Comparison of ENCODE assay signal across 24 cellular contexts in genomic region chr6:100138346-100139022, GRCh38.
DNase-seq lines count a peak whose midpoint lies in the region; ATAC-seq and TF ChIP-seq lines count a peak whose summit lies in the region.
"Had no signal": no experiment of that assay in that cellular context is flagged by ENCODE, and none has a peak within 500 bp of the region (broad histone marks: within the 10 kb centered on the region; RNA-seq: fewer than 3 reads in every experiment).

No MANE protein-coding gene starts in this region.

- H4K20me1 ChIP-seq in KMS-11 (ENCODE audit: insufficient read depth), result no peaks in the 10 kb centered on the region

- no peak overlapping the region for H3K27ac Mint-ChIP-seq in Calu3 (ENCODE audit: unreplicated experiment)
- H3K27ac Mint-ChIP-seq: activated CD4-positive, alpha-beta memory T cell treated with anti-CD3 and anti-CD28 coated beads, Interleukin-2, amount 10 ng/mL, durations not matched to agents 7 days and 5 days; CD8-positive, alpha-beta memory T cell; dendritic cell treated with granulocyte-macrophage colony-stimulating factor and Interleukin-4, amounts not matched to agents 40 ng/mL and 50 ng/mL, for 4 days; stimulated activated naive CD8-positive, alpha-beta T cell treated with anti-CD3 and anti-CD28 coated beads, Interleukin-15, Interleukin-2, amounts not matched to agents 100 ng/mL and 50 ng/mL, for 24 hours had no signal

- H3K4me1 Mint-ChIP-seq in Calu3 (ENCODE audit: low read depth, unreplicated experiment), result no peaks in the 10 kb centered on the region
- H3K4me1 Mint-ChIP-seq: CD8-positive, alpha-beta memory T cell had no signal

- H3K36me3 Mint-ChIP-seq in Calu3 (ENCODE audit: insufficient read depth, unreplicated experiment), result no peaks in the 10 kb centered on the region
- H3K36me3 Mint-ChIP-seq: CD8-positive, alpha-beta memory T cell had no signal

- no peak overlapping the region for H3K9ac ChIP-seq in KMS-11

- no peaks in the 10 kb centered on the region for H3K27me3 Mint-ChIP-seq in Calu3 (ENCODE audit: unreplicated experiment)
- H3K27me3 Mint-ChIP-seq: dendritic cell treated with granulocyte-macrophage colony-stimulating factor and Interleukin-4, amounts not matched to agents 40 ng/mL and 50 ng/mL, for 4 days had no signal

- intact Hi-C loops in Calu3 (cut with micrococcal nuclease; ENCODE audit: unreplicated experiment), result no loop called here

- H3K36me3 ChIP-seq in KMS-11 (ENCODE audit: insufficient read depth), result no peaks in the 10 kb centered on the region
- H3K36me3 ChIP-seq: cardiac muscle cell, prostate gland, tibial nerve had no signal

- H3K4me3 Mint-ChIP-seq in Calu3 (ENCODE audit: low read depth, unreplicated experiment), result no peak overlapping the region
- H3K4me3 Mint-ChIP-seq: activated CD4-positive, alpha-beta memory T cell treated with anti-CD3 and anti-CD28 coated beads, Interleukin-2, amount 10 ng/mL, durations not matched to agents 7 days and 5 days; CD8-positive, alpha-beta memory T cell; dendritic cell treated with granulocyte-macrophage colony-stimulating factor and Interleukin-4, amounts not matched to agents 40 ng/mL and 50 ng/mL, for 4 days; stimulated activated naive CD8-positive, alpha-beta T cell treated with anti-CD3 and anti-CD28 coated beads, Interleukin-15, Interleukin-2, amounts not matched to agents 100 ng/mL and 50 ng/mL, for 24 hours had no signal

- CTCF ChIA-PET in Calu3 (lab: Charles Lee), result no interaction called here

- no peak overlapping the region for H3K27ac ChIP-seq in KMS-11
- H3K27ac ChIP-seq: cardiac muscle cell, HL-60, prostate gland, tibial nerve had no signal

- no TSS peak for BruUV-seq in Calu3 (replicated peaks; lab: Mats Ljungman, UMichigan)

- H3K9me3 Mint-ChIP-seq in Calu3 (ENCODE audit: low read depth, unreplicated experiment), result no peaks in the 10 kb centered on the region
- H3K9me3 Mint-ChIP-seq: dendritic cell treated with granulocyte-macrophage colony-stimulating factor and Interleukin-4, amounts not matched to agents 40 ng/mL and 50 ng/mL, for 4 days; stimulated activated naive CD8-positive, alpha-beta T cell treated with anti-CD3 and anti-CD28 coated beads, Interleukin-15, Interleukin-2, amounts not matched to agents 100 ng/mL and 50 ng/mL, for 24 hours had no signal

- no peak for ATAC-seq in GM18868 (IDR thresholded peaks at IDR 0.05; ENCODE audit: unreplicated experiment)
- ATAC-seq: left ventricle myocardium superior had no signal

- peak; percentile 19 for DNase-seq in NCI-H2107 (lab: John Stamatoyannopoulos, UW)
- DNase-seq in SHP77 treated with DMSO at 0.1 percent for 48 hours (lab: John Stamatoyannopoulos, UW), result peak; percentile 94
- peak; percentile 64 for DNase-seq in skeletal muscle cell (ENCODE audit: low read depth)
- DNase-seq in AG08396 (ENCODE audit: low spot score), result no peak
- no peak for DNase-seq in Calu3
- DNase-seq: activated CD4-positive, alpha-beta memory T cell treated with anti-CD3 and anti-CD28 coated beads, Interleukin-2, amount 10 ng/mL, durations not matched to agents 7 days and 5 days; activated CD4-positive, CD25-positive, alpha-beta regulatory T cell; activated gamma-delta T cell treated with Interleukin-2 at 50 U/mL for 16 hours; activated T-cell treated with anti-CD3 and anti-CD28 coated beads for 4 hours; amniotic stem cell; CD8-positive, alpha-beta memory T cell; EL; left ventricle myocardium superior; RPMI8226; stimulated activated CD4-positive, alpha-beta T cell treated with anti-CD3 and anti-CD28 coated beads, Interleukin-4, amount 100 ng/mL, for 1 hour; T1000 had no signal

- peaks cover 11% of the 10 kb centered on the region for H3K4me1 ChIP-seq in KMS-11 (ENCODE audit: low read depth, poor library complexity, severe bottlenecking)
- H3K4me1 ChIP-seq: prostate gland, tibial nerve had no signal

- 0 out of 2 replicates have a peak overlapping the region, but pooled peaks have one; percentile 17 for H3K4me2 ChIP-seq in KMS-11

- H2AFZ ChIP-seq in KMS-11 (ENCODE audit: low read depth), result peak overlapping the region; percentile 38; the same call in 1 of the 2 replicates

- H3K79me2 ChIP-seq in KMS-11 (ENCODE audit: insufficient read depth, low read depth), result no peaks in the 10 kb centered on the region

- no peak overlapping the region for H3K4me3 ChIP-seq in KMS-11 (IDR thresholded peaks at IDR 0.05; ENCODE audit: insufficient read depth, low read depth, low read length)
- no peak overlapping the region for H3K4me3 ChIP-seq in skeletal muscle cell (ENCODE audit: low read depth, low read length)
- H3K4me3 ChIP-seq: cardiac muscle cell, prostate gland, tibial nerve had no signal

- no peaks in the 10 kb centered on the region for H3K27me3 ChIP-seq in KMS-11 (ENCODE audit: insufficient read depth, low read depth)
- H3K27me3 ChIP-seq: cardiac muscle cell, tibial nerve had no signal

- TF ChIP-seq CTCF in KMS-11 (conservative IDR thresholded peaks at IDR 0.05; ENCODE audit: low read depth, low read length), result no peak
- TF ChIP-seq CTCF in Calu3 (IDR thresholded peaks at IDR 0.05; ENCODE audit: unreplicated experiment), result no peak

Comparison
In these comparisons a context has a peak if more than half of its experiments do, and no peak if none do; other contexts are left out.
1. DNase-seq: peak in NCI-H2107 (single experiment), SHP77 treated with DMSO at 0.1 percent for 48 hours (single experiment) and skeletal muscle cell (single experiment); none in AG08396 (single experiment) and Calu3 (single experiment).